In genomic region chr21:44780767-44781459, GRCh38 we compare ENCODE assay signal across 16 cellular contexts.
"Had no signal": no experiment of that assay in that cellular context is flagged by ENCODE, and none has a peak within 500 bp of the region (broad histone marks: within the 10 kb centered on the region; RNA-seq: fewer than 3 reads in every experiment).

No MANE protein-coding gene starts in this region.

- DNase-seq: activated CD4-positive, alpha-beta T cell treated with anti-CD3 and anti-CD28 coated beads, Interleukin-2, amount 50 U/mL, for 48 hours; activated naive CD4-positive, alpha-beta T cell treated with anti-CD3 and anti-CD28 coated beads for 36 hours; activated naive CD8-positive, alpha-beta T cell treated with anti-CD3 and anti-CD28 coated beads, Interleukin-2, amount 50 U/mL, for 24 hours; activated T-cell treated with anti-CD3 and anti-CD28 coated beads, Interleukin-2, amount 50 U/mL, for 1 hour; midbrain; stimulated activated CD4-positive, alpha-beta T cell treated with anti-CD3 and anti-CD28 coated beads, Interleukin-12 subunit alpha, Interleukin-12 subunit beta, amount 100 ng/mL, for 4 hours; stimulated activated CD4-positive, alpha-beta T cell treated with anti-CD3 and anti-CD28 coated beads, Interleukin-4, amount 100 ng/mL, for 1 hour; stimulated activated naive B cell treated with anti-CD40 and anti-IgM and Interleukin-4, amounts not matched to agents 10 μg/mL and 1 μg/mL and 100 μg/mL, for 72 hours; T-helper 17 cell; tibial artery; WERI-Rb-1 had no signal

- H3K27ac Mint-ChIP-seq: activated naive CD4-positive, alpha-beta T cell treated with anti-CD3 and anti-CD28 coated beads for 36 hours; activated naive CD8-positive, alpha-beta T cell treated with anti-CD3 and anti-CD28 coated beads, Interleukin-2, amount 50 U/mL, for 24 hours; activated T-helper 2 cell treated with anti-CD3 and anti-CD28 coated beads, Interferon-gamma antibody, Interleukin-2, Interleukin-4, amounts not matched to agents 10 μg/mL and 5 μg/mL and 100 μg/mL, durations not matched to agents 14 hours and 24 hours and 36 hours; T-helper 17 cell had no signal

- H3K4me3 ChIP-seq: ascending aorta, esophagus muscularis mucosa, hepatocyte, tibial artery had no signal

- H3K27ac ChIP-seq: ascending aorta, esophagus muscularis mucosa, hepatocyte, parathyroid adenoma, tibial artery, WERI-Rb-1 had no signal

- H3K4me1 ChIP-seq: ascending aorta, parathyroid adenoma had no signal

- H3K9me3 ChIP-seq: ascending aorta, esophagus muscularis mucosa, tibial artery had no signal

- H3K27me3 ChIP-seq: ascending aorta, esophagus muscularis mucosa, hepatocyte, tibial artery had no signal

- ATAC-seq: activated naive CD8-positive, alpha-beta T cell treated with anti-CD3 and anti-CD28 coated beads, Interleukin-2, amount 50 U/mL, for 24 hours; stimulated activated naive B cell treated with anti-CD40 and anti-IgM and Interleukin-4, amounts not matched to agents 10 μg/mL and 1 μg/mL and 100 μg/mL, for 72 hours; T-helper 17 cell had no signal

- H3K4me3 Mint-ChIP-seq: activated naive CD4-positive, alpha-beta T cell treated with anti-CD3 and anti-CD28 coated beads for 36 hours; activated naive CD8-positive, alpha-beta T cell treated with anti-CD3 and anti-CD28 coated beads, Interleukin-2, amount 50 U/mL, for 24 hours; stimulated activated naive B cell treated with anti-CD40 and anti-IgM and Interleukin-4, amounts not matched to agents 10 μg/mL and 1 μg/mL and 100 μg/mL, for 72 hours; T-helper 17 cell had no signal

- H3K27me3 Mint-ChIP-seq: activated naive CD8-positive, alpha-beta T cell treated with anti-CD3 and anti-CD28 coated beads, Interleukin-2, amount 50 U/mL, for 24 hours; stimulated activated naive B cell treated with anti-CD40 and anti-IgM and Interleukin-4, amounts not matched to agents 10 μg/mL and 1 μg/mL and 100 μg/mL, for 72 hours; T-helper 17 cell had no signal

- H3K9me3 Mint-ChIP-seq: activated naive CD4-positive, alpha-beta T cell treated with anti-CD3 and anti-CD28 coated beads for 36 hours; activated naive CD8-positive, alpha-beta T cell treated with anti-CD3 and anti-CD28 coated beads, Interleukin-2, amount 50 U/mL, for 24 hours; activated T-helper 2 cell treated with anti-CD3 and anti-CD28 coated beads, Interferon-gamma antibody, Interleukin-2, Interleukin-4, amounts not matched to agents 10 μg/mL and 5 μg/mL and 100 μg/mL, durations not matched to agents 14 hours and 24 hours and 36 hours; stimulated activated naive B cell treated with anti-CD40 and anti-IgM and Interleukin-4, amounts not matched to agents 10 μg/mL and 1 μg/mL and 100 μg/mL, for 72 hours had no signal
